Comparison of ENCODE assay signal across 7 cellular contexts in genomic region chr22:46056169-46057041, GRCh38.
DNase-seq lines count a peak whose midpoint lies in the region; ATAC-seq and TF ChIP-seq lines count a peak whose summit lies in the region.

No MANE protein-coding gene starts in this region.

- no peaks in the 10 kb centered on the region for H3K9me3 ChIP-seq in right cardiac atrium (ENCODE audit: control insufficient read depth, low read length)

- no peaks in the 10 kb centered on the region for H3K36me3 Mint-ChIP-seq in WTC11
- no peaks in the 10 kb centered on the region for H3K36me3 Mint-ChIP-seq in stimulated activated naive B cell treated with anti-CD40 and anti-IgM and Interleukin-4, amounts not matched to agents 10 μg/mL and 1 μg/mL and 100 μg/mL, for 72 hours

- no peak for TF ChIP-seq CTCF in WTC11 (IDR thresholded peaks at IDR 0.05)

- 31% methylated on average over 22 of the region's 22 CpGs for WGBS in right cardiac atrium

- H3K27me3 Mint-ChIP-seq in WTC11 (ENCODE audit: low read depth), result peaks cover 17% of the 10 kb centered on the region
- no peaks in the 10 kb centered on the region for H3K27me3 Mint-ChIP-seq in stimulated activated naive B cell treated with anti-CD40 and anti-IgM and Interleukin-4, amounts not matched to agents 10 μg/mL and 1 μg/mL and 100 μg/mL, for 72 hours

- DNase-seq in HS-27A (ENCODE audit: low read depth), result peak; percentile 27
- DNase-seq in WTC11 (ENCODE audit: low spot score), result peak; percentile 10
- DNase-seq in right cardiac atrium, result peak in 2 of 3 donors; percentile 75 to 80
- DNase-seq in stimulated activated naive B cell treated with anti-CD40 and anti-IgM and Interleukin-4, amounts not matched to agents 10 μg/mL and 1 μg/mL and 100 μg/mL, for 72 hours, result no peak
- DNase-seq in activated CD4-positive, alpha-beta T cell treated with anti-CD3 and anti-CD28 coated beads for 4 hours, result no peak
- no peak for DNase-seq in NCI-H2029 treated with DMSO at 0.1 percent for 48 hours (lab: John Stamatoyannopoulos, UW)

- POLR2A ChIA-PET in WTC11 (lab: Charles Lee), result no interaction called here

- H3K4me3 Mint-ChIP-seq in WTC11, result no peak overlapping the region
- H3K4me3 Mint-ChIP-seq in stimulated activated naive B cell treated with anti-CD40 and anti-IgM and Interleukin-4, amounts not matched to agents 10 μg/mL and 1 μg/mL and 100 μg/mL, for 72 hours, result no peak overlapping the region

- no peaks in the 10 kb centered on the region for H3K27me3 ChIP-seq in right cardiac atrium (ENCODE audit: control insufficient read depth, insufficient read depth)

- H3K27ac Mint-ChIP-seq in WTC11, result no peak overlapping the region
- peak overlapping the region; percentile 56 for H3K27ac Mint-ChIP-seq in stimulated activated naive B cell treated with anti-CD40 and anti-IgM and Interleukin-4, amounts not matched to agents 10 μg/mL and 1 μg/mL and 100 μg/mL, for 72 hours

- intact Hi-C loops in right cardiac atrium (cut with DNase I), result loop anchor here in 1 of 4 donors (2.0 kb wide), 1 partner anchor 14 kb away; no protein-coding TSS in a partner anchor

- CTCF ChIA-PET in WTC11 (lab: Charles Lee), result no interaction called here

- ATAC-seq in WTC11 (no peak), right cardiac atrium (no peak), HG03521 (IDR thresholded peaks at IDR 0.05; ENCODE audit: unreplicated experiment) (no peak)
- no peak for ATAC-seq in stimulated activated naive B cell treated with anti-CD40 and anti-IgM and Interleukin-4, amounts not matched to agents 10 μg/mL and 1 μg/mL and 100 μg/mL, for 72 hours (replicated peaks)

- no peaks in the 10 kb centered on the region for H3K9me3 Mint-ChIP-seq in WTC11
- no peaks in the 10 kb centered on the region for H3K9me3 Mint-ChIP-seq in stimulated activated naive B cell treated with anti-CD40 and anti-IgM and Interleukin-4, amounts not matched to agents 10 μg/mL and 1 μg/mL and 100 μg/mL, for 72 hours

- peak overlapping the region; percentile 38 for H3K4me3 ChIP-seq in right cardiac atrium (ENCODE audit: low read length)

- H3K4me1 Mint-ChIP-seq in WTC11, result no peaks in the 10 kb centered on the region
- peaks cover 23 to 55% of the 10 kb centered on the region in 2 donors for H3K4me1 Mint-ChIP-seq in stimulated activated naive B cell treated with anti-CD40 and anti-IgM and Interleukin-4, amounts not matched to agents 10 μg/mL and 1 μg/mL and 100 μg/mL, for 72 hours

- H3K27ac ChIP-seq in right cardiac atrium (ENCODE audit: low read length), result peak overlapping the region; percentile 93

- peaks cover 14% of the 10 kb centered on the region for H3K4me1 ChIP-seq in right cardiac atrium (ENCODE audit: control insufficient read depth, insufficient read depth, low read length)

TF ChIP-seq in WTC11, 78 proteins besides CTCF, POLR2A, EP300 and RAD21:
- TF ChIP-seq ZNF281 (CRISPR knock-in tag; IDR thresholded peaks at IDR 0.05), result no peak
- no peak for TF ChIP-seq MLX (CRISPR knock-in tag; IDR thresholded peaks at IDR 0.05)
- no peak for TF ChIP-seq TP53 (CRISPR knock-in tag; IDR thresholded peaks at IDR 0.05)
- no peak for TF ChIP-seq GRHL2 (CRISPR knock-in tag; IDR thresholded peaks at IDR 0.05; ENCODE audit: insufficient replicate concordance, severe bottlenecking)

Comparison
In these comparisons a context has a peak if more than half of its experiments do, and no peak if none do; other contexts are left out.
1. DNase-seq: peak in HS-27A (single experiment), WTC11 (single experiment) and right cardiac atrium (2 of 3); none in stimulated activated naive B cell treated with anti-CD40 and anti-IgM and Interleukin-4, amounts not matched to agents 10 μg/mL and 1 μg/mL and 100 μg/mL, for 72 hours (single experiment), activated CD4-positive, alpha-beta T cell treated with anti-CD3 and anti-CD28 coated beads for 4 hours (0 of 2) and NCI-H2029 treated with DMSO at 0.1 percent for 48 hours (single experiment).